Comparison of ENCODE assay signal across 18 cellular contexts in the genomic region with DNA sequence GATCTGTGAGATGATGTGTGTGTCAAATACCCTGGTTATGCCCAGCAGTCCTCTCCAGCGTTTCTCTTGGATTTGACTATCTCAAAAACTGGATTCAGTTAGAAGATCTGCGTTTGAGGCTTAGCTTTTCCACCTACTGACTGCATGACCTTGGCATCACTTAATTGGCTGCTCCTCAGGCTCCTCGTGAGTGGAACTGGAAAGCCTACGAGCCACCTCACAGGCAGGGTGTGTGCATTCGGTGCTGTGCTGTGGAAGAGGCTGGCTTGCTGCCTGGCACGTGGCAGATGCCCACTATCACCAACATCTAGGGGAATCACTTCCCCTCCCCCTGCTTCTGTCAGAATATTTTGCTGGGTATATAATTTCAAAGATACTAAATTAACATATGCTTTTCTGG. TPM values are rescaled to one million over a fixed set of nuclear protein-coding genes. Genes with fewer than 3 reads are reported as not detected.
"Had no signal": no experiment of that assay in that cellular context is flagged by ENCODE, and none has a peak within 500 bp of the region (broad histone marks: within the 10 kb centered on the region; RNA-seq: fewer than 3 reads in every experiment).

No MANE protein-coding gene starts in this region.

- H3K9me3 ChIP-seq: lower lobe of right lung, prostate gland, sigmoid colon had no signal

- H3K9ac ChIP-seq: neural progenitor cell, parathyroid adenoma had no signal

- H3K4me2 ChIP-seq: neural progenitor cell had no signal

- H3K27ac ChIP-seq: foreskin keratinocyte, lower lobe of right lung, neural progenitor cell, parathyroid adenoma, prostate gland, sigmoid colon, skin epidermis had no signal

- H3K36me3 ChIP-seq: neural progenitor cell, prostate gland, sigmoid colon had no signal

- H3K4me1 Mint-ChIP-seq: neural progenitor cell had no signal

- H3K4me3 ChIP-seq: lower lobe of right lung, neural progenitor cell, prostate gland, sigmoid colon, skin epidermis had no signal

- H3K27ac Mint-ChIP-seq: effector memory CD8-positive, alpha-beta T cell; neural progenitor cell had no signal

- H2AFZ ChIP-seq: neural progenitor cell, parathyroid adenoma had no signal

- H3K4me3 Mint-ChIP-seq: effector memory CD8-positive, alpha-beta T cell; natural killer cell treated with Interleukin-12 subunit alpha and Interleukin-12 subunit beta and Interleukin-15 and Interleukin-18, amount 100 ng/mL, for 72 hours; neural progenitor cell had no signal

- H3K79me2 ChIP-seq: parathyroid adenoma had no signal

- H3K36me3 Mint-ChIP-seq: natural killer cell treated with Interleukin-12 subunit alpha and Interleukin-12 subunit beta and Interleukin-15 and Interleukin-18, amount 100 ng/mL, for 72 hours; neural progenitor cell had no signal

- DNase-seq: effector memory CD8-positive, alpha-beta T cell; foreskin keratinocyte; head of caudate nucleus; hippocampal formation; kidney glomerular epithelial cell; lower lobe of right lung; mesenchymal stem cell; midbrain; sigmoid colon; stimulated activated CD4-positive, alpha-beta T cell treated with anti-CD3 and anti-CD28 coated beads, Interleukin-2, amount 100 ng/mL, for 48 hours; stimulated activated naive CD4-positive, alpha-beta T cell treated with Interleukin-2 at 50 U/mL for 16 hours had no signal

- FAIRE-seq: urothelium cell line had no signal

- ATAC-seq: effector memory CD8-positive, alpha-beta T cell; foreskin keratinocyte; left lobe of liver had no signal

- H3K27me3 ChIP-seq: neural progenitor cell, sigmoid colon had no signal

- H3K9me3 Mint-ChIP-seq: effector memory CD8-positive, alpha-beta T cell; natural killer cell treated with Interleukin-12 subunit alpha and Interleukin-12 subunit beta and Interleukin-15 and Interleukin-18, amount 100 ng/mL, for 72 hours; neural progenitor cell had no signal

- H3K4me1 ChIP-seq: foreskin keratinocyte, neural progenitor cell, parathyroid adenoma, prostate gland, sigmoid colon had no signal

RNA-seq across cellular contexts. Expression of a gene that starts 25.6 kb away (rescaled TPM):
- total RNA-seq: foreskin keratinocyte had no signal
- polyA plus RNA-seq: foreskin keratinocyte had no signal
